16 cellular contexts compared by ENCODE assay signal in the genomic region with DNA sequence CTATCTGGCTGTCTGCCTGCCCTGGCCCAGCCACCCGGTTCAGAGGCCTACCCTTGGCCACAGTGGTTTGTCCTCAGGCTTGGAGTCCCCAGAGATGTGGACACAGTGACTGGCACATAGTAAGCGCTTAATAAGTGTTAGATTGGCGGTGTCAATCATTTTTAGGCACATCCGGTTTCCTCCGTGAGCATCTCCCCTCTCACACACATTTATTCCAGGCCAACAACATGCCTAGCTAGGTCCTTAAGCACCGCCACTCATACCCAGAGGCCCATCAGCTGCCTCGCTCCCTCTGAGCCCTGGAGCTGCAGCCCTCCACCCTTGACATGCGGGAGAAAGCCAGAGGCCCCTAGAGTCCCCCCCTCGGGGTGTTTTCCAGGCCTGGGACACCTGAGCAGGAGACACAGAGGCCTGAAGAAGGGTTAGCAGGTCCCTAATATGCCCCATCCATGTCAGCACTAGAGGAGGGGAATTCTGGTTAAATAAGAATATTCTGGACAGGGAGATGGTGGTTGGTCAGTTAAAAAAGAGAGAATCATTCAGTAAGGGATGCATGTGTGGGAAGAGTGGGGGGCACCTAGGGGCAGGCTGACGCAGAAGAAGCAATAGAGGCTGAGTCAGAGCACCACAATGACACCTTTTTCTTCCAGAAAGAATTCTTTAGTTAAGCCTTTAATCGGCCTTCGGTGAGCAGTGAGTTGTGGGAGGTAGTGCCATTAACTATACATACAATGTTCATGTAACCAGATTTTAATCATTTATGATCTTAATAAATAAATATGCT. TPM values are rescaled to one million over a fixed set of nuclear protein-coding genes. Genes with fewer than 3 reads are reported as not detected.
A peak's percentile ranks its signal among the peaks of the same experiment; 100 is the strongest.
DNase-seq lines count a peak whose midpoint lies in the region; ATAC-seq, FAIRE-seq and TF ChIP-seq lines count a peak whose summit lies in the region.
"Had no signal": no experiment of that assay in that cellular context is flagged by ENCODE, and none has a peak within 500 bp of the region (broad histone marks: within the 10 kb centered on the region; RNA-seq: fewer than 3 reads in every experiment).

No MANE protein-coding gene starts in this region.

- ATAC-seq in right cardiac atrium (peak in 1 of 2 donors; percentile 3), psoas muscle (no peak), HG03521 (IDR thresholded peaks at IDR 0.05; ENCODE audit: unreplicated experiment) (no peak)
- ATAC-seq: natural killer cell; stimulated activated memory B cell treated with anti-CD40 and anti-IgM and Interleukin-4, amounts not matched to agents 10 μg/mL and 1 μg/mL and 100 μg/mL, for 72 hours had no signal

- WGBS in right cardiac atrium = 67% methylated on average over 12 of the region's 12 CpGs
- WGBS in psoas muscle, 3 donors = 76 to 84% (median 81%) methylated on average over 12 of the region's 12 CpGs

- peaks cover 26% of the 10 kb centered on the region for H4K20me1 ChIP-seq in astrocyte (ENCODE audit: insufficient read depth, low read length)

- peak overlapping the region; percentile 96 for H3K9ac ChIP-seq in astrocyte (ENCODE audit: low read length)

- H3K9me3 ChIP-seq in astrocyte (ENCODE audit: insufficient read depth, low read depth, low read length) (no peaks in the 10 kb centered on the region), right cardiac atrium (ENCODE audit: control insufficient read depth, low read length) (no peaks in the 10 kb centered on the region), psoas muscle (no peaks in the 10 kb centered on the region)
- H3K9me3 ChIP-seq: SJCRH30 had no signal

- peak overlapping the region; percentile 90 for H3K27ac ChIP-seq in astrocyte (ENCODE audit: low read depth, low read length)
- peak overlapping the region; percentile 45 for H3K27ac ChIP-seq in right cardiac atrium (ENCODE audit: low read length)
- peak overlapping the region; percentile 58 for H3K27ac ChIP-seq in psoas muscle
- H3K27ac ChIP-seq: SJCRH30 had no signal

- peak overlapping the region; percentile 93 for H3K4me2 ChIP-seq in astrocyte (ENCODE audit: low read length)

- peaks cover 53% of the 10 kb centered on the region for H3K27me3 Mint-ChIP-seq in astrocyte (ENCODE audit: low read depth, unreplicated experiment)
- H3K27me3 Mint-ChIP-seq in T-helper 2 cell treated with Interferon-gamma antibody and Interleukin-4, amounts not matched to agents 5 μg/mL and 100 μg/mL, for 36 hours (ENCODE audit: low read depth) = peaks cover 65% of the 10 kb centered on the region

- DNase-seq in DMS114 treated with DMSO at 0.1 percent for 48 hours (lab: John Stamatoyannopoulos, UW; ENCODE audit: unreplicated experiment) (peak; percentile 77), astrocyte (ENCODE audit: low read depth) (peak; percentile 90), right cardiac atrium (peak in 1 of 3 donors; percentile 52), psoas muscle (no peak), SW 1271 (lab: John Stamatoyannopoulos, UW) (no peak), NCI-H524 treated with DMSO at 0.1 percent for 48 hours (lab: John Stamatoyannopoulos, UW) (no peak)
- DNase-seq in T-helper 2 cell treated with Interferon-gamma antibody and Interleukin-4, amounts not matched to agents 5 μg/mL and 100 μg/mL, for 36 hours (ENCODE audit: low spot score) = no peak
- DNase-seq: activated CD4-positive, alpha-beta T cell treated with anti-CD3 and anti-CD28 coated beads for 4 hours; activated gamma-delta T cell; natural killer cell; NCI-H1105 treated with DMSO at 0.1 percent for 48 hours; NCI-H526 treated with DMSO at 0.1 percent for 48 hours; SJCRH30 had no signal

- H3K4me1 ChIP-seq in astrocyte (ENCODE audit: insufficient read depth, low read length) (peaks cover 73% of the 10 kb centered on the region), right cardiac atrium (ENCODE audit: control insufficient read depth, insufficient read depth, low read length) (peaks cover 4% of the 10 kb centered on the region), psoas muscle (peaks cover 3% of the 10 kb centered on the region)

- H3K27me3 ChIP-seq in astrocyte (ENCODE audit: insufficient read depth, low read length) = no peaks in the 10 kb centered on the region
- H3K27me3 ChIP-seq in right cardiac atrium (ENCODE audit: control insufficient read depth, insufficient read depth) = no peaks in the 10 kb centered on the region
- peaks cover 0 to 38% (median 7%) of the 10 kb centered on the region in 3 donors for H3K27me3 ChIP-seq in psoas muscle (ENCODE audit: insufficient read depth in 3 of 3, low read length in 2 of 3)
- H3K27me3 ChIP-seq: SJCRH30 had no signal

- H2AFZ ChIP-seq in astrocyte (ENCODE audit: low read depth, low read length) = no peak overlapping the region

- H3K4me3 Mint-ChIP-seq in astrocyte (ENCODE audit: unreplicated experiment) = peak overlapping the region; percentile 47
- H3K4me3 Mint-ChIP-seq in T-helper 2 cell treated with Interferon-gamma antibody and Interleukin-4, amounts not matched to agents 5 μg/mL and 100 μg/mL, for 36 hours = no peak overlapping the region
- H3K4me3 Mint-ChIP-seq: natural killer cell; stimulated activated memory B cell treated with anti-CD40 and anti-IgM and Interleukin-4, amounts not matched to agents 10 μg/mL and 1 μg/mL and 100 μg/mL, for 72 hours had no signal

- H3K36me3 ChIP-seq in astrocyte (ENCODE audit: insufficient read depth, low read length) (peaks cover 18% of the 10 kb centered on the region), psoas muscle (ENCODE audit: insufficient read depth in 1 of 2, low read depth in 1 of 2) (no peaks in the 10 kb centered on the region)

- intact Hi-C loops in right cardiac atrium (cut with DNase I) (loop anchor here in 2 of 4 donors (10.0 kb wide), 2 partner anchors 232 to 882 kb away; no protein-coding TSS in a partner anchor), psoas muscle (cut with DNase I) (loop anchor here (10.0 kb wide), 3 partner anchors 352 to 1402 kb away; no protein-coding TSS in a partner anchor)

- no peak for FAIRE-seq in astrocyte (lab: Jason Lieb, UNC)
- FAIRE-seq: GM18507 had no signal

- H3K36me3 Mint-ChIP-seq in astrocyte (ENCODE audit: low read depth, unreplicated experiment) = peaks cover 11% of the 10 kb centered on the region
- H3K36me3 Mint-ChIP-seq in T-helper 2 cell treated with Interferon-gamma antibody and Interleukin-4, amounts not matched to agents 5 μg/mL and 100 μg/mL, for 36 hours (ENCODE audit: low read depth) = peaks cover 3% of the 10 kb centered on the region
- H3K36me3 Mint-ChIP-seq: stimulated activated memory B cell treated with anti-CD40 and anti-IgM and Interleukin-4, amounts not matched to agents 10 μg/mL and 1 μg/mL and 100 μg/mL, for 72 hours had no signal

- no peak overlapping the region for H3K27ac Mint-ChIP-seq in astrocyte (ENCODE audit: unreplicated experiment)
- H3K27ac Mint-ChIP-seq in T-helper 2 cell treated with Interferon-gamma antibody and Interleukin-4, amounts not matched to agents 5 μg/mL and 100 μg/mL, for 36 hours = no peak overlapping the region
- H3K27ac Mint-ChIP-seq: natural killer cell; stimulated activated memory B cell treated with anti-CD40 and anti-IgM and Interleukin-4, amounts not matched to agents 10 μg/mL and 1 μg/mL and 100 μg/mL, for 72 hours had no signal

- TF ChIP-seq CTCF in astrocyte (IDR thresholded peaks at IDR 0.05; ENCODE audit: insufficient read depth, low read depth, low read length) (no peak), psoas muscle (IDR thresholded peaks at IDR 0.05) (no peak)

- H3K9me3 Mint-ChIP-seq in astrocyte (ENCODE audit: unreplicated experiment) = peaks cover 7% of the 10 kb centered on the region
- H3K9me3 Mint-ChIP-seq in T-helper 2 cell treated with Interferon-gamma antibody and Interleukin-4, amounts not matched to agents 5 μg/mL and 100 μg/mL, for 36 hours = no peaks in the 10 kb centered on the region
- H3K9me3 Mint-ChIP-seq: stimulated activated memory B cell treated with anti-CD40 and anti-IgM and Interleukin-4, amounts not matched to agents 10 μg/mL and 1 μg/mL and 100 μg/mL, for 72 hours had no signal

- H3K4me1 Mint-ChIP-seq in astrocyte (ENCODE audit: low read depth, unreplicated experiment) = peaks cover 17% of the 10 kb centered on the region
- peaks cover 12% of the 10 kb centered on the region for H3K4me1 Mint-ChIP-seq in T-helper 2 cell treated with Interferon-gamma antibody and Interleukin-4, amounts not matched to agents 5 μg/mL and 100 μg/mL, for 36 hours (ENCODE audit: low read depth)

- no peak overlapping the region for H3K4me3 ChIP-seq in astrocyte (ENCODE audit: insufficient read depth, low read depth, low read length)
- H3K4me3 ChIP-seq in right cardiac atrium (ENCODE audit: low read length) = no peak overlapping the region
- H3K4me3 ChIP-seq in psoas muscle = no peak overlapping the region
- H3K4me3 ChIP-seq: SJCRH30 had no signal

- H3K79me2 ChIP-seq in astrocyte (ENCODE audit: insufficient read depth, low read length) = peaks cover 59% of the 10 kb centered on the region

RNA-seq across cellular contexts. Expression of a gene that starts 22.3 kb away (rescaled TPM):
- total RNA-seq in astrocyte (59.0 and 75.8 TPM in 2 replicates), right cardiac atrium (10 to 100 TPM; 44.3 to 68.6 (median 54.8) TPM), psoas muscle (10 to 100 TPM; 14.5 to 17.1 (median 15.7) TPM)
- polyA plus RNA-seq in right cardiac atrium (43.0 TPM), psoas muscle (10 to 100 TPM; 10.3 to 20.1 (median 11.3) TPM)
- total RNA-seq: natural killer cell had no signal

Comparison
In these comparisons a context has a peak if more than half of its experiments do, and no peak if none do; other contexts are left out.
1. DNase-seq: peak in DMS114 treated with DMSO at 0.1 percent for 48 hours (single experiment) and astrocyte (single experiment); none in psoas muscle (0 of 2), SW 1271 (0 of 2), T-helper 2 cell treated with Interferon-gamma antibody and Interleukin-4, amounts not matched to agents 5 μg/mL and 100 μg/mL, for 36 hours (single experiment) and NCI-H524 treated with DMSO at 0.1 percent for 48 hours (single experiment).
2. Peak in every context shown above with its lines, with median percentiles within 50 percentile points of each other: H3K27ac ChIP-seq.